Comparison of ENCODE assay signal across 21 cellular contexts in genomic region chr20:12084482-12084881, GRCh38.
"Had no signal": no experiment of that assay in that cellular context is flagged by ENCODE, and none has a peak within 500 bp of the region (broad histone marks: within the 10 kb centered on the region; RNA-seq: fewer than 3 reads in every experiment).

No MANE protein-coding gene starts in this region.

- FAIRE-seq: RCC 7860 had no signal

- DNase-seq: KBM-7, MV-4-11, NCI-H1048, NCI-H1105, NCI-H1417, NCI-H1436 treated with DMSO at 0.1 percent for 48 hours, NCI-H1694, NCI-H187 treated with DMSO at 0.1 percent for 48 hours, NCI-H2029 treated with DMSO at 0.1 percent for 48 hours, NCI-H2171 treated with DMSO at 0.1 percent for 48 hours, NCI-H345, NCI-H446 treated with DMSO at 0.1 percent for 48 hours, NCI-H510A treated with DMSO at 0.1 percent for 48 hours, NCI-H526, NCI-H748 treated with DMSO at 0.1 percent for 48 hours, Right ventricle myocardium superior, RPMI8226, SIG-M5 had no signal

- H3K36me3 ChIP-seq: SJSA1 had no signal

- H3K4me3 ChIP-seq: SJSA1, SK-N-MC had no signal

- H3K27me3 ChIP-seq: SJSA1 had no signal

- H3K27ac ChIP-seq: SJSA1, SK-N-MC had no signal

- H3K4me1 ChIP-seq: SJSA1 had no signal
